ENCODE assay signal across 30 cellular contexts in the genomic region with DNA sequence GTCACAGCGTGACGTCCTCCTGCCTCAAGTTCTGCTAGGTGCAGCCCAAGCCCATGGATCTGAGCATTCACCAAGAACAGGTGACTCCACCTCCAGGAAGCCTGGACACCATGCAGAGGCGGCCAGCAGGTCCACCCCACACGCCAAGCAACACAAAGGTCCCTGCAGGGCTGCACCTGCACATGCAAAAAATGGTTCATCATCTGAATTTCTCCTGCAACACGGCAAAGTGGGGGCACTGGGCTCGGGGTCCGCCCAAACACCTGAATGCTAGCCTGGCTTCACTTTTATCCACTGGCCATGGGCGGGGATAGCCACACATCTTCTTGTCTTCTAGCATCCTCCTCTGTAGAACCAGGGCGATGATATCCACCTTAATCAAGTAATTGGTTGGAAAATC. TPM values are rescaled to one million over a fixed set of nuclear protein-coding genes. Genes with fewer than 3 reads are reported as not detected.
"Had no signal": no experiment of that assay in that cellular context is flagged by ENCODE, and none has a peak within 500 bp of the region (broad histone marks: within the 10 kb centered on the region; RNA-seq: fewer than 3 reads in every experiment).

No MANE protein-coding gene starts in this region.

- DNase-seq: dermis blood vessel endothelial cell; dorsolateral prefrontal cortex; effector CD8-positive, alpha-beta T cell; effector memory CD8-positive, alpha-beta T cell; erythroblast; esophagus squamous epithelium; foreskin fibroblast; foreskin melanocyte; gastrocnemius medialis; glutamatergic neuron; head of caudate nucleus; heart right ventricle; hippocampal formation; immature natural killer cell; islet precursor cell; left cardiac atrium; left lung; left ventricle myocardium superior; lower lobe of right lung; mesenchymal stem cell; mucosa of descending colon; naive B cell; naive thymus-derived CD8-positive, alpha-beta T cell had no signal

RNA-seq across cellular contexts. Expression of a gene that starts 28.9 kb away (rescaled TPM):
- total RNA-seq: dermis blood vessel endothelial cell; esophagus mucosa; esophagus squamous epithelium; glomerular endothelial cell; heart right ventricle; kidney epithelial cell; left cardiac atrium; left lung; left ventricle myocardium superior; lower leg skin; lower lobe of right lung; lung microvascular endothelial cell; mesothelial cell of epicardium; mucosa of descending colon; naive thymus-derived CD8-positive, alpha-beta T cell had no signal

RNA-seq across cellular contexts. Expression of a gene that starts 59.5 kb away (rescaled TPM):
- total RNA-seq: dermis blood vessel endothelial cell; endodermal cell; esophagus mucosa; glomerular endothelial cell; left lung; left ventricle myocardium superior; lower lobe of right lung; lung microvascular endothelial cell; mesothelial cell of epicardium; mucosa of descending colon; naive thymus-derived CD8-positive, alpha-beta T cell had no signal
